In the genomic region with DNA sequence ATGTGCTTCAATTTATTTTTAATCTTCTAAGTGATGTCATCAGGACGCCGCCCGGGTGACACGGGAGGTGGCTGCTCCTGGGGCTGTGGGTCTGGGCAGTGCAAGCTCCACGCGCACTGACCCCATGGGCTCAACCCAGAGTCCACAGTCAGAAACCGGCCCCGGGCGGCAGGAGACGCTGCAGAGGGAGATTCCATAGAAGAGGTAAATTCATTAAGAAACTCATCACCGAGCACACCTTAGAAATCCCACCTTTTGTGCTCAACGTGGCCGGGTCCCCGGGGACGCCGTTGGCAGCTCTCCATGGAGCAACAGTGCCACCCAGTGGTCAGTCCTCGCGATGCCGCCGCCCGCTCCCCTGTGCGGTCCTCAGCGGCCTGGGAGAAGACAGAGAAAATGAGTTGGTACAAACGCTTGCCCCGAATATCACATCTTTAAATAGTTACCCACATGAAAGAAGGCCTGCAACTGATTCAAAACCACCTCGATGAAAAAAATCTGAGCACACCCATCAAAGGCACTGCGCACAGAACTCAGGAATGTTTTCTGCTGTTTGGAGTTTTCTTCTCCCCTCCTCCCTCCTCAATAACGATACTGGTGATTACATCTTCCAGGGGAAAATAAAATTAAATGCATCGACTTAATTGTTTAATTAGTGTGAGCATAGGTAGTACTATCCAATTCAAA, we compare ENCODE assay signal across 1 cellular context.
TF ChIP-seq lines count a peak whose summit lies in the region.

No MANE protein-coding gene starts in this region.

TF ChIP-seq in SK-N-SH treated with all-trans-retinoic acid at 6 μM for 48 hours, 23 proteins besides CTCF, POLR2A, EP300 and RAD21 (continued from another document):
- TF ChIP-seq, protein P1, sequence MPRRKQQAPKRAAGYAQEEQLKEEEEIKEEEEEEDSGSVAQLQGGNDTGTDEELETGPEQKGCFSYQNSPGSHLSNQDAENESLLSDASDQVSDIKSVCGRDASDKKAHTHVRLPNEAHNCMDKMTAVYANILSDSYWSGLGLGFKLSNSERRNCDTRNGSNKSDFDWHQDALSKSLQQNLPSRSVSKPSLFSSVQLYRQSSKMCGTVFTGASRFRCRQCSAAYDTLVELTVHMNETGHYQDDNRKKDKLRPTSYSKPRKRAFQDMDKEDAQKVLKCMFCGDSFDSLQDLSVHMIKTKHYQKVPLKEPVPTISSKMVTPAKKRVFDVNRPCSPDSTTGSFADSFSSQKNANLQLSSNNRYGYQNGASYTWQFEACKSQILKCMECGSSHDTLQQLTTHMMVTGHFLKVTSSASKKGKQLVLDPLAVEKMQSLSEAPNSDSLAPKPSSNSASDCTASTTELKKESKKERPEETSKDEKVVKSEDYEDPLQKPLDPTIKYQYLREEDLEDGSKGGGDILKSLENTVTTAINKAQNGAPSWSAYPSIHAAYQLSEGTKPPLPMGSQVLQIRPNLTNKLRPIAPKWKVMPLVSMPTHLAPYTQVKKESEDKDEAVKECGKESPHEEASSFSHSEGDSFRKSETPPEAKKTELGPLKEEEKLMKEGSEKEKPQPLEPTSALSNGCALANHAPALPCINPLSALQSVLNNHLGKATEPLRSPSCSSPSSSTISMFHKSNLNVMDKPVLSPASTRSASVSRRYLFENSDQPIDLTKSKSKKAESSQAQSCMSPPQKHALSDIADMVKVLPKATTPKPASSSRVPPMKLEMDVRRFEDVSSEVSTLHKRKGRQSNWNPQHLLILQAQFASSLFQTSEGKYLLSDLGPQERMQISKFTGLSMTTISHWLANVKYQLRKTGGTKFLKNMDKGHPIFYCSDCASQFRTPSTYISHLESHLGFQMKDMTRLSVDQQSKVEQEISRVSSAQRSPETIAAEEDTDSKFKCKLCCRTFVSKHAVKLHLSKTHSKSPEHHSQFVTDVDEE (CRISPR knock-in tag; IDR thresholded peaks at IDR 0.05) = no peak
- TF ChIP-seq ESRRG (CRISPR knock-in tag; IDR thresholded peaks at IDR 0.05) (no peak), BACH2 (CRISPR knock-in tag; IDR thresholded peaks at IDR 0.05; ENCODE audit: borderline replicate concordance) (no peak), OSR1 (CRISPR knock-in tag; IDR thresholded peaks at IDR 0.05) (no peak), ZNF8 (CRISPR knock-in tag; IDR thresholded peaks at IDR 0.05) (no peak), ZC3H10 (CRISPR knock-in tag; IDR thresholded peaks at IDR 0.05) (no peak), ISL1 (CRISPR knock-in tag; IDR thresholded peaks at IDR 0.05) (no peak; the same call in 1 of the 2 replicates), TOX (CRISPR knock-in tag; IDR thresholded peaks at IDR 0.05; ENCODE audit: borderline replicate concordance) (no peak), CSDC2 (CRISPR knock-in tag; IDR thresholded peaks at IDR 0.05) (no peak), ZFP3 (CRISPR knock-in tag; IDR thresholded peaks at IDR 0.05) (no peak), ZNF565 (CRISPR knock-in tag; conservative IDR thresholded peaks at IDR 0.05; ENCODE audit: low read depth) (no peak), PPARA (CRISPR knock-in tag; IDR thresholded peaks at IDR 0.05; ENCODE audit: borderline replicate concordance) (no peak), GLIS3 (CRISPR knock-in tag; IDR thresholded peaks at IDR 0.05) (no peak)
- TF ChIP-seq, protein P2, sequence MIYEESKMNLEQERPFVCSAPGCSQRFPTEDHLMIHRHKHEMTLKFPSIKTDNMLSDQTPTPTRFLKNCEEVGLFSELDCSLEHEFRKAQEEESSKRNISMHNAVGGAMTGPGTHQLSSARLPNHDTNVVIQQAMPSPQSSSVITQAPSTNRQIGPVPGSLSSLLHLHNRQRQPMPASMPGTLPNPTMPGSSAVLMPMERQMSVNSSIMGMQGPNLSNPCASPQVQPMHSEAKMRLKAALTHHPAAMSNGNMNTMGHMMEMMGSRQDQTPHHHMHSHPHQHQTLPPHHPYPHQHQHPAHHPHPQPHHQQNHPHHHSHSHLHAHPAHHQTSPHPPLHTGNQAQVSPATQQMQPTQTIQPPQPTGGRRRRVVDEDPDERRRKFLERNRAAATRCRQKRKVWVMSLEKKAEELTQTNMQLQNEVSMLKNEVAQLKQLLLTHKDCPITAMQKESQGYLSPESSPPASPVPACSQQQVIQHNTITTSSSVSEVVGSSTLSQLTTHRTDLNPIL (CRISPR knock-in tag; IDR thresholded peaks at IDR 0.05; ENCODE audit: low read depth) = no peak
- TF ChIP-seq, protein P3, sequence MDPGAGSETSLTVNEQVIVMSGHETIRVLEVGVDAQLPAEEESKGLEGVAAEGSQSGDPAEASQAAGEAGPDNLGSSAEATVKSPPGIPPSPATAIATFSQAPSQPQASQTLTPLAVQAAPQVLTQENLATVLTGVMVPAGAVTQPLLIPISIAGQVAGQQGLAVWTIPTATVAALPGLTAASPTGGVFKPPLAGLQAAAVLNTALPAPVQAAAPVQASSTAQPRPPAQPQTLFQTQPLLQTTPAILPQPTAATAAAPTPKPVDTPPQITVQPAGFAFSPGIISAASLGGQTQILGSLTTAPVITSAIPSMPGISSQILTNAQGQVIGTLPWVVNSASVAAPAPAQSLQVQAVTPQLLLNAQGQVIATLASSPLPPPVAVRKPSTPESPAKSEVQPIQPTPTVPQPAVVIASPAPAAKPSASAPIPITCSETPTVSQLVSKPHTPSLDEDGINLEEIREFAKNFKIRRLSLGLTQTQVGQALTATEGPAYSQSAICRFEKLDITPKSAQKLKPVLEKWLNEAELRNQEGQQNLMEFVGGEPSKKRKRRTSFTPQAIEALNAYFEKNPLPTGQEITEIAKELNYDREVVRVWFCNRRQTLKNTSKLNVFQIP (CRISPR knock-in tag; IDR thresholded peaks at IDR 0.05; ENCODE audit: borderline replicate concordance, low read depth) = no peak
